In genomic region chr1:95093296-95093695, GRCh38 we compare ENCODE assay signal across 16 cellular contexts. TPM values are rescaled to one million over a fixed set of nuclear protein-coding genes. Genes with fewer than 3 reads are reported as not detected.
DNase-seq lines count a peak whose midpoint lies in the region; ATAC-seq and TF ChIP-seq lines count a peak whose summit lies in the region.
"Had no signal": no experiment of that assay in that cellular context is flagged by ENCODE, and none has a peak within 500 bp of the region (broad histone marks: within the 10 kb centered on the region; RNA-seq: fewer than 3 reads in every experiment).

No MANE protein-coding gene starts in this region.

- H3K27ac ChIP-seq in OCI-LY3 (ENCODE audit: low read length), result peak overlapping the region; percentile 23; the same call in 1 of the 2 replicates
- peak overlapping the region; percentile 11 for H3K27ac ChIP-seq in hepatocyte
- no peak overlapping the region for H3K27ac ChIP-seq in trophoblast cell (ENCODE audit: low read depth, low read length)
- H3K27ac ChIP-seq: HL-60 had no signal

- H2AK5ac ChIP-seq in trophoblast cell (ENCODE audit: low read length), result no peak overlapping the region

- ATAC-seq in HG02610 (IDR thresholded peaks at IDR 0.05; ENCODE audit: unreplicated experiment) (peak; percentile 74), GM21825 (IDR thresholded peaks at IDR 0.05; ENCODE audit: unreplicated experiment) (no peak)
- ATAC-seq: GM23338 had no signal

- H3K23ac ChIP-seq in trophoblast cell (ENCODE audit: low read length), result no peak overlapping the region

- WGBS in hepatocyte (ENCODE audit: low lambda C conversion rate, missing lambda C conversion rate), result 50% methylated on average over 1 of the region's 1 CpG
- WGBS in trophoblast cell (ENCODE audit: extremely low coverage, insufficient coverage, insufficient read length), result no CpG with 5 or more reads among the region's 1 CpG

- no peak overlapping the region for H4K91ac ChIP-seq in trophoblast cell (ENCODE audit: low read depth, low read length)

- H4K20me1 ChIP-seq in OCI-LY3 (ENCODE audit: insufficient read depth, low read length) (no peaks in the 10 kb centered on the region), hepatocyte (ENCODE audit: insufficient read depth, poor library complexity, severe bottlenecking) (no peaks in the 10 kb centered on the region)

- H3K4me1 ChIP-seq in OCI-LY3 (ENCODE audit: low read length) (peaks cover 52% of the 10 kb centered on the region), hepatocyte (ENCODE audit: insufficient read depth) (no peaks in the 10 kb centered on the region), trophoblast cell (ENCODE audit: control insufficient read depth in 1 of 2, insufficient read depth in 2 of 2, low read length in 2 of 2) (no peaks in the 10 kb centered on the region)

- no peak overlapping the region for H4K12ac ChIP-seq in trophoblast cell (ENCODE audit: low read depth, low read length)

- no peak overlapping the region for H2BK12ac ChIP-seq in trophoblast cell (ENCODE audit: low read length)

- no peak overlapping the region for H2BK5ac ChIP-seq in trophoblast cell (ENCODE audit: low read depth, low read length, poor library complexity)

- H3K27me3 ChIP-seq in OCI-LY3 (ENCODE audit: low read depth, low read length) (0 out of 2 replicates have a peak, but pooled peaks cover 3% of the 10 kb centered on the region), hepatocyte (no peaks in the 10 kb centered on the region), trophoblast cell (ENCODE audit: insufficient read depth, low read length) (no peaks in the 10 kb centered on the region)

- DNase-seq in GM12865 (ENCODE audit: low read depth) (peak; percentile 28), hepatocyte (ENCODE audit: low spot score) (no peak), NCI-H526 (lab: John Stamatoyannopoulos, UW) (no peak), anterior cingulate cortex (lab: John Stamatoyannopoulos, UW) (no peak), trophoblast cell (no peak)
- DNase-seq: C1 segment of cervical spinal cord; Calu3; CD4-positive, alpha-beta T cell; DMS 273 treated with DMSO at 0.1 percent for 48 hours; H9; KG1 had no signal

- H3K4me2 ChIP-seq in OCI-LY3 (ENCODE audit: low read length) (peak overlapping the region; percentile 21), hepatocyte (no peak overlapping the region), trophoblast cell (ENCODE audit: low read length) (no peak overlapping the region)
- H3K4me2 ChIP-seq: GM23338 had no signal

- H3K79me2 ChIP-seq in OCI-LY3 (ENCODE audit: low read length) (no peaks in the 10 kb centered on the region), hepatocyte (no peaks in the 10 kb centered on the region), trophoblast cell (ENCODE audit: control insufficient read depth, insufficient read depth, low read length, poor library complexity) (no peaks in the 10 kb centered on the region)

- no peak overlapping the region for H2BK120ac ChIP-seq in trophoblast cell (ENCODE audit: insufficient read depth, low read length, poor library complexity)

- H3K14ac ChIP-seq in trophoblast cell (ENCODE audit: low read length), result no peak overlapping the region

- H3K4ac ChIP-seq in trophoblast cell (ENCODE audit: low read depth, low read length), result no peak overlapping the region

- H3K9me3 ChIP-seq in OCI-LY3 (ENCODE audit: insufficient read depth, low read length) (no peaks in the 10 kb centered on the region), hepatocyte (ENCODE audit: low read depth) (no peaks in the 10 kb centered on the region), trophoblast cell (ENCODE audit: insufficient read depth, low read depth, low read length) (peaks cover 8% of the 10 kb centered on the region)

- no peak overlapping the region for H3K9ac ChIP-seq in OCI-LY3 (ENCODE audit: low read length)
- no peak overlapping the region for H3K9ac ChIP-seq in trophoblast cell (ENCODE audit: low read length)

- H3K9me2 ChIP-seq in hepatocyte (replicated peaks; ENCODE audit: insufficient read depth), result no peaks in the 10 kb centered on the region

- H3K4me3 ChIP-seq in GM12865 (ENCODE audit: low read depth, low read length) (no peak overlapping the region), OCI-LY3 (ENCODE audit: low read length) (no peak overlapping the region), hepatocyte (no peak overlapping the region), trophoblast cell (ENCODE audit: low read depth, low read length) (no peak overlapping the region)
- H3K4me3 ChIP-seq: GM23338 had no signal

- H2AFZ ChIP-seq in OCI-LY3 (ENCODE audit: low read depth, low read length) (no peak overlapping the region), hepatocyte (no peak overlapping the region), trophoblast cell (ENCODE audit: insufficient read depth, low read length, poor library complexity) (no peak overlapping the region)
- H2AFZ ChIP-seq: GM23338 had no signal

- TF ChIP-seq CTCF in GM12865 (IDR thresholded peaks at IDR 0.05; ENCODE audit: insufficient read depth, low read depth, low read length, missing control alignments) (no peak), OCI-LY3 (IDR thresholded peaks at IDR 0.05; ENCODE audit: low read depth, low read length) (no peak), hepatocyte (IDR thresholded peaks at IDR 0.05; ENCODE audit: poor library complexity) (no peak)

- H4K8ac ChIP-seq in trophoblast cell (ENCODE audit: low read depth, low read length), result no peak overlapping the region

- H3K79me1 ChIP-seq in trophoblast cell (ENCODE audit: low read length), result no peaks in the 10 kb centered on the region

- no peaks in the 10 kb centered on the region for H3K36me3 ChIP-seq in OCI-LY3 (replicated peaks; ENCODE audit: low read depth, low read length)
- H3K36me3 ChIP-seq in hepatocyte (replicated peaks; ENCODE audit: insufficient read depth, low read depth), result no peaks in the 10 kb centered on the region
- H3K36me3 ChIP-seq in trophoblast cell (ENCODE audit: control insufficient read depth in 1 of 2, insufficient read depth in 2 of 2, low read length in 2 of 2), result no peaks in the 10 kb centered on the region

- H3K18ac ChIP-seq in trophoblast cell (ENCODE audit: low read length), result no peak overlapping the region

RNA-seq across cellular contexts. Expression of gene ALG14, which starts 20.5 kb away (rescaled TPM):
- total RNA-seq in hepatocyte, result 2.5 and 4.7 TPM in 2 replicates
- polyA plus RNA-seq in hepatocyte, result 15.2 and 22.5 TPM in 2 replicates
- polyA plus RNA-seq in trophoblast cell (2013), result 3.5 and 3.8 TPM in 2 replicates

RNA-seq across cellular contexts. Expression of gene TLCD4, which starts 23.9 kb away (rescaled TPM):
- 22.4 and 31.5 TPM in 2 replicates for total RNA-seq in hepatocyte
- 9.7 and 12.2 TPM in 2 replicates for polyA plus RNA-seq in hepatocyte
- polyA plus RNA-seq in trophoblast cell (2013), result 4.5 and 4.7 TPM in 2 replicates
